12 cellular contexts compared by ENCODE assay signal in the genomic region with DNA sequence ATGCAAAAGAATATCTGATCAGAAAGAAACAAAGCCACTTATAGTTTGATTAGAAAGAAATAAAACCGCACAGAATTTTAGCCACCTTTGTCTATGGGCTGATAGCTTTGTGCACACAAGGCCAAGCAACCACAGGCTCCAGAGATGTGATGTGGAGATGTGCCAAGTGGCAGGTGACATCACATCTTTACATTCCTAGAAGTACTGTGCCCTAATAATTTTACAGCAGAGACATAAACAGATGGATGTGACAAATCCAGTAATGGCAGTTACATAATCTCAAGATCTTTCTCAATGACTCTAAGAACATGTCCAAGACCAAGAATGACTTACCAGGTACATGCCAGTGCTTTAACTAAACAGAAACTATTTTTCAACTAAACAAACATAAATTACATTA.
A peak's percentile ranks its signal among the peaks of the same experiment; 100 is the strongest.
DNase-seq lines count a peak whose midpoint lies in the region; ATAC-seq and TF ChIP-seq lines count a peak whose summit lies in the region.
"Had no signal": no experiment of that assay in that cellular context is flagged by ENCODE, and none has a peak within 500 bp of the region (broad histone marks: within the 10 kb centered on the region; RNA-seq: fewer than 3 reads in every experiment).

No MANE protein-coding gene starts in this region.

- no peaks in the 10 kb centered on the region for H3K9me3 Mint-ChIP-seq in activated T-cell treated with anti-CD3 and anti-CD28 coated beads, Interleukin-2, amount 50 U/mL, for 4 hours
- H3K9me3 Mint-ChIP-seq in activated naive CD8-positive, alpha-beta T cell treated with anti-CD3 and anti-CD28 coated beads for 36 hours: peaks cover 5% of the 10 kb centered on the region
- H3K9me3 Mint-ChIP-seq in natural killer cell treated with Interleukin-12 subunit alpha and Interleukin-12 subunit beta and Interleukin-15 and Interleukin-18, amount 100 ng/mL, for 72 hours: no peaks in the 10 kb centered on the region
- H3K9me3 Mint-ChIP-seq: GM23338 had no signal

- no peak overlapping the region for H3K4me2 ChIP-seq in Karpas-422 (ENCODE audit: low read depth, low read length, poor library complexity, severe bottlenecking)
- H3K4me2 ChIP-seq: GM23338 had no signal

- no peak overlapping the region for H2AFZ ChIP-seq in Karpas-422 (ENCODE audit: low read length)
- H2AFZ ChIP-seq: GM23338 had no signal

- H3K4me1 ChIP-seq in Karpas-422 (ENCODE audit: low read length) (peaks cover 5% of the 10 kb centered on the region), tibial artery (no peaks in the 10 kb centered on the region)
- H3K4me1 ChIP-seq: suprapubic skin had no signal

- H3K4me1 Mint-ChIP-seq in activated T-cell treated with anti-CD3 and anti-CD28 coated beads, Interleukin-2, amount 50 U/mL, for 4 hours (ENCODE audit: low read depth): peaks cover 72% of the 10 kb centered on the region
- H3K4me1 Mint-ChIP-seq in activated naive CD8-positive, alpha-beta T cell treated with anti-CD3 and anti-CD28 coated beads for 36 hours: peaks cover 61% of the 10 kb centered on the region
- H3K4me1 Mint-ChIP-seq in natural killer cell treated with Interleukin-12 subunit alpha and Interleukin-12 subunit beta and Interleukin-15 and Interleukin-18, amount 100 ng/mL, for 72 hours (ENCODE audit: low read depth in 2 of 2): peaks cover 64 to 79% of the 10 kb centered on the region in 2 donors

- no peaks in the 10 kb centered on the region for H3K27me3 ChIP-seq in Karpas-422 (ENCODE audit: low read length)
- no peaks in the 10 kb centered on the region for H3K27me3 ChIP-seq in tibial artery
- H3K27me3 ChIP-seq: suprapubic skin had no signal

- ATAC-seq in activated T-cell treated with anti-CD3 and anti-CD28 coated beads, Interleukin-2, amount 50 U/mL, for 4 hours: no peak
- ATAC-seq in natural killer cell treated with Interleukin-12 subunit alpha and Interleukin-12 subunit beta and Interleukin-15 and Interleukin-18, amount 100 ng/mL, for 72 hours: peak in 1 of 2 donors; percentile 53
- ATAC-seq in left lobe of liver: no peak
- ATAC-seq: GM23338 had no signal

- H3K36me3 Mint-ChIP-seq in activated T-cell treated with anti-CD3 and anti-CD28 coated beads, Interleukin-2, amount 50 U/mL, for 4 hours (ENCODE audit: insufficient read depth): no peaks in the 10 kb centered on the region
- peaks cover 9% of the 10 kb centered on the region for H3K36me3 Mint-ChIP-seq in activated naive CD8-positive, alpha-beta T cell treated with anti-CD3 and anti-CD28 coated beads for 36 hours
- H3K36me3 Mint-ChIP-seq in natural killer cell treated with Interleukin-12 subunit alpha and Interleukin-12 subunit beta and Interleukin-15 and Interleukin-18, amount 100 ng/mL, for 72 hours: no peaks in the 10 kb centered on the region

- no peaks in the 10 kb centered on the region for H3K9me3 ChIP-seq in Karpas-422 (ENCODE audit: low read length)
- H3K9me3 ChIP-seq in tibial artery: no peaks in the 10 kb centered on the region
- H3K9me3 ChIP-seq: suprapubic skin had no signal

- H3K27ac ChIP-seq in Karpas-422 (ENCODE audit: low read length) (no peak overlapping the region), tibial artery (no peak overlapping the region)
- H3K27ac ChIP-seq: suprapubic skin had no signal

- no peaks in the 10 kb centered on the region for H3K27me3 Mint-ChIP-seq in activated T-cell treated with anti-CD3 and anti-CD28 coated beads, Interleukin-2, amount 50 U/mL, for 4 hours (ENCODE audit: low read depth)
- H3K27me3 Mint-ChIP-seq in activated naive CD8-positive, alpha-beta T cell treated with anti-CD3 and anti-CD28 coated beads for 36 hours: no peaks in the 10 kb centered on the region
- no peaks in the 10 kb centered on the region for H3K27me3 Mint-ChIP-seq in natural killer cell treated with Interleukin-12 subunit alpha and Interleukin-12 subunit beta and Interleukin-15 and Interleukin-18, amount 100 ng/mL, for 72 hours

- H3K79me2 ChIP-seq in Karpas-422 (ENCODE audit: low read length): no peaks in the 10 kb centered on the region

- no peak overlapping the region for H3K4me3 ChIP-seq in Karpas-422 (ENCODE audit: low read length)
- H3K4me3 ChIP-seq in tibial artery: no peak overlapping the region
- H3K4me3 ChIP-seq: GM23338, suprapubic skin had no signal

- DNase-seq in activated T-cell treated with anti-CD3 and anti-CD28 coated beads, Interleukin-2, amount 50 U/mL, for 4 hours: no peak
- DNase-seq in activated T-cell treated with anti-CD3 and anti-CD28 coated beads, Interleukin-2, amount 50 U/mL, for 1 hour: no peak
- DNase-seq in Karpas-422 (peak; percentile 41), tibial artery (no peak), iPS-NIHi7 (ENCODE audit: extremely low spot score) (no peak), left lobe of liver (ENCODE audit: low spot score) (no peak)
- no peak for DNase-seq in activated naive CD8-positive, alpha-beta T cell treated with anti-CD3 and anti-CD28 coated beads for 36 hours
- no peak for DNase-seq in natural killer cell treated with Interleukin-12 subunit alpha and Interleukin-12 subunit beta and Interleukin-15 and Interleukin-18, amount 100 ng/mL, for 72 hours (ENCODE audit: low spot score)
- DNase-seq: activated gamma-delta T cell treated with Interleukin-2 at 50 U/mL for 16 hours, NCI-H1417 had no signal

- H3K36me3 ChIP-seq in Karpas-422 (ENCODE audit: insufficient read depth, low read length) (no peaks in the 10 kb centered on the region), tibial artery (no peaks in the 10 kb centered on the region)
- H3K36me3 ChIP-seq: suprapubic skin had no signal

- peak overlapping the region; percentile 66 for H3K27ac Mint-ChIP-seq in activated naive CD8-positive, alpha-beta T cell treated with anti-CD3 and anti-CD28 coated beads for 36 hours
- H3K27ac Mint-ChIP-seq in natural killer cell treated with Interleukin-12 subunit alpha and Interleukin-12 subunit beta and Interleukin-15 and Interleukin-18, amount 100 ng/mL, for 72 hours: peak overlapping the region; percentile 79 to 87
- H3K27ac Mint-ChIP-seq: GM23338 had no signal

- peak overlapping the region; percentile 12 for H3K4me3 Mint-ChIP-seq in activated T-cell treated with anti-CD3 and anti-CD28 coated beads, Interleukin-2, amount 50 U/mL, for 4 hours
- no peak overlapping the region for H3K4me3 Mint-ChIP-seq in activated naive CD8-positive, alpha-beta T cell treated with anti-CD3 and anti-CD28 coated beads for 36 hours
- peak overlapping the region; percentile 69 for H3K4me3 Mint-ChIP-seq in natural killer cell treated with Interleukin-12 subunit alpha and Interleukin-12 subunit beta and Interleukin-15 and Interleukin-18, amount 100 ng/mL, for 72 hours
- H3K4me3 Mint-ChIP-seq: GM23338 had no signal

- no peaks in the 10 kb centered on the region for H4K20me1 ChIP-seq in Karpas-422 (ENCODE audit: insufficient read depth, low read depth, low read length)

- H3K9me2 ChIP-seq in Karpas-422 (replicated peaks; ENCODE audit: insufficient read depth, low read length): no peaks in the 10 kb centered on the region

- no peak for TF ChIP-seq CTCF in tibial artery (IDR thresholded peaks at IDR 0.05)

- H3K9ac ChIP-seq in Karpas-422 (ENCODE audit: low read length): no peak overlapping the region

- intact Hi-C loops in tibial artery (cut with DNase I; ENCODE audit: low total_unique reads): no loop called here
